In the genomic region with DNA sequence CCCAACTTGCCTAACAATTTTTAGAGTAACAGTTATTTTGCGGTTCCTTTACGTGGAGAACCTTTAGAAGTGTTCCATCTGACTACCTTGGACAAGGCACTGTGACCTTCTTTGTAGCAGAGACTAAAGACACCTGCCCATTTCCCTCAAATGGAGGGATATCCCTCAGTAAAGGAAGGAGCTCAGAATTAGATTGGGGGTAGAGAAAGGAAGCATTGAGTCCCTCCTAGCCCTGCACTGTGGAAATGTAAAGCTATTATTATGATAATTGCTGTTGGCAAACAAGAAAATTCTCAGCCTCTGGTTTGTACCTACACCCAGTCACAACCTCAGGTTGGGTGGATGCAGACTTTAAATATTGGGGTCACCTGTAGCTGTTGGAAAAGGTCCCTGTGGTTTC, we compare ENCODE assay signal across 15 cellular contexts.
DNase-seq lines count a peak whose midpoint lies in the region; TF ChIP-seq lines count a peak whose summit lies in the region.
"Had no signal": no experiment of that assay in that cellular context is flagged by ENCODE, and none has a peak within 500 bp of the region (broad histone marks: within the 10 kb centered on the region; RNA-seq: fewer than 3 reads in every experiment).

No MANE protein-coding gene starts in this region.

- TF ChIP-seq CTCF in thyroid gland (IDR thresholded peaks at IDR 0.05) (no peak), glutamatergic neuron (IDR thresholded peaks at IDR 0.05; ENCODE audit: partially characterized antibody, unreplicated experiment) (no peak)

- no peak overlapping the region for H3K4me2 ChIP-seq in mesendoderm (ENCODE audit: low read length)

- no peak overlapping the region for H3K27ac Mint-ChIP-seq in glutamatergic neuron (ENCODE audit: unreplicated experiment)

- peaks cover 21% of the 10 kb centered on the region for H3K4me1 Mint-ChIP-seq in glutamatergic neuron (ENCODE audit: low read depth, unreplicated experiment)
- H3K4me1 Mint-ChIP-seq: IgD-negative memory B cell had no signal

- no peak overlapping the region for H2AK5ac ChIP-seq in mesendoderm (ENCODE audit: low read length)

- H3K79me1 ChIP-seq in mesendoderm (ENCODE audit: low read length): peaks cover 9% of the 10 kb centered on the region

- no peak overlapping the region for H3K4me3 ChIP-seq in mesendoderm (ENCODE audit: low read length)
- no peak overlapping the region for H3K4me3 ChIP-seq in thyroid gland (replicated peaks in 1 of 3)
- H3K4me3 ChIP-seq: GM12878 had no signal

- H3K27me3 ChIP-seq in mesendoderm (ENCODE audit: insufficient read depth, low read length, poor library complexity): no peaks in the 10 kb centered on the region
- no peaks in the 10 kb centered on the region for H3K27me3 ChIP-seq in thyroid gland

- no peak overlapping the region for H2BK120ac ChIP-seq in mesendoderm (ENCODE audit: low read depth, low read length)

- intact Hi-C loops in thyroid gland (cut with DNase I): no loop called here

- H3K9me3 ChIP-seq in thyroid gland: no peaks in the 10 kb centered on the region

- no peak for TF ChIP-seq POLR2A in thyroid gland (IDR thresholded peaks at IDR 0.05)

- H3K36me3 Mint-ChIP-seq in glutamatergic neuron (ENCODE audit: unreplicated experiment): no peaks in the 10 kb centered on the region
- H3K36me3 Mint-ChIP-seq: IgD-negative memory B cell, naive B cell had no signal

- H3K4me1 ChIP-seq in mesendoderm (ENCODE audit: control insufficient read depth, low read depth, low read length) (peaks cover 8% of the 10 kb centered on the region), thyroid gland (peaks cover 48 to 96% of the 10 kb centered on the region in 2 donors)

- H3K79me2 ChIP-seq in mesendoderm (ENCODE audit: control insufficient read depth, insufficient read depth, low read length): peaks cover 13% of the 10 kb centered on the region

- no peak overlapping the region for H3K23ac ChIP-seq in mesendoderm (ENCODE audit: low read length)

- H3K4me3 Mint-ChIP-seq in glutamatergic neuron (ENCODE audit: unreplicated experiment): no peak overlapping the region
- H3K4me3 Mint-ChIP-seq: IgD-negative memory B cell, naive B cell had no signal

- H3K9me3 Mint-ChIP-seq in glutamatergic neuron (ENCODE audit: unreplicated experiment): peaks cover 2% of the 10 kb centered on the region
- H3K9me3 Mint-ChIP-seq: naive B cell had no signal

- WGBS in mesendoderm (ENCODE audit: extremely low coverage, insufficient coverage, low lambda C conversion rate): no CpG with 5 or more reads among the region's 2 CpGs
- 40 to 55% methylated on average over 2 of the region's 2 CpGs for WGBS in thyroid gland, 2 donors

- H3K27ac ChIP-seq in caudate nucleus (ENCODE audit: low read depth, low read length) (peak overlapping the region; percentile 80), mesendoderm (ENCODE audit: low read depth, low read length) (peak overlapping the region; percentile 86), thyroid gland (peak overlapping the region; percentile 90 to 96 (median 91))

- no peak overlapping the region for H4K8ac ChIP-seq in mesendoderm (ENCODE audit: low read depth, low read length)

- H3K18ac ChIP-seq in mesendoderm (ENCODE audit: low read length): no peak overlapping the region

- H4K5ac ChIP-seq in mesendoderm (ENCODE audit: low read length): no peak overlapping the region

- H3K36me3 ChIP-seq in mesendoderm (ENCODE audit: control insufficient read depth, insufficient read depth, low read length) (no peaks in the 10 kb centered on the region), thyroid gland (no peaks in the 10 kb centered on the region)

- H2BK5ac ChIP-seq in mesendoderm (ENCODE audit: low read length): no peak overlapping the region

- DNase-seq in NCI-H2227 (lab: John Stamatoyannopoulos, UW; ENCODE audit: unreplicated experiment): peak; percentile 18
- no peak for DNase-seq in NCI-H2227 treated with DMSO at 0.1 percent for 48 hours (lab: John Stamatoyannopoulos, UW)
- no peak for DNase-seq in caudate nucleus (lab: John Stamatoyannopoulos, UW)
- DNase-seq in mesendoderm: no peak
- DNase-seq in thyroid gland: no peak
- no peak for DNase-seq in NCI-H82 (lab: John Stamatoyannopoulos, UW)
- DNase-seq in NCI-H1694 treated with DMSO at 0.1 percent for 48 hours (lab: John Stamatoyannopoulos, UW): no peak
- DNase-seq in glutamatergic neuron: no peak
- DNase-seq: GOT3; naive B cell; NCI-H2081 treated with DMSO at 0.1 percent for 48 hours; OCI-M1; stimulated activated CD4-positive, alpha-beta T cell treated with anti-CD3 and anti-CD28 coated beads, Interleukin-2, amount 100 ng/mL, for 48 hours had no signal

- H3K27me3 Mint-ChIP-seq in glutamatergic neuron (ENCODE audit: unreplicated experiment): no peaks in the 10 kb centered on the region
- H3K27me3 Mint-ChIP-seq: IgD-negative memory B cell, naive B cell had no signal

- no peak overlapping the region for H2BK15ac ChIP-seq in mesendoderm (replicated peaks; ENCODE audit: low read depth)

- no peak overlapping the region for H3K9ac ChIP-seq in mesendoderm (ENCODE audit: low read length)

- no peak overlapping the region for H3K4ac ChIP-seq in mesendoderm (ENCODE audit: low read depth, low read length)

- H3K56ac ChIP-seq in mesendoderm (ENCODE audit: low read length): no peak overlapping the region
